ENCODE assay signal across 17 cellular contexts in genomic region chr16:20747030-20747816, GRCh38. TPM values are rescaled to one million over a fixed set of nuclear protein-coding genes. Genes with fewer than 3 reads are reported as not detected.
DNase-seq lines count a peak whose midpoint lies in the region; ATAC-seq and FAIRE-seq lines count a peak whose summit lies in the region.
"Had no signal": no experiment of that assay in that cellular context is flagged by ENCODE, and none has a peak within 500 bp of the region (broad histone marks: within the 10 kb centered on the region; RNA-seq: fewer than 3 reads in every experiment).

No MANE protein-coding gene starts in this region.

- ATAC-seq in HG03108 (IDR thresholded peaks at IDR 0.05; ENCODE audit: unreplicated experiment), result peak; percentile 52
- ATAC-seq in esophagus mucosa, result peak; percentile 47
- ATAC-seq: activated CD8-positive, alpha-beta memory T cell treated with anti-CD3 and anti-CD28 coated beads, Interleukin-2, amount 10 ng/mL, durations not matched to agents 7 days and 5 days; sciatic nerve; SK-N-SH treated with all-trans-retinoic acid at 6 μM for 48 hours had no signal

- peak; percentile 82 for FAIRE-seq in RCC 7860 (lab: Jason Lieb, UNC)

- DNase-seq in CD1c-positive myeloid dendritic cell (ENCODE audit: extremely low spot score) (peak; percentile 58), RCC 7860 (ENCODE audit: low spot score) (peak; percentile 24), NCI-H82 treated with DMSO at 0.1 percent for 48 hours (lab: John Stamatoyannopoulos, UW; ENCODE audit: unreplicated experiment) (no peak), Ammon's horn (ENCODE audit: low spot score) (no peak), DMS79 treated with DMSO at 0.1 percent for 48 hours (lab: John Stamatoyannopoulos, UW) (no peak), NCI-H2171 treated with DMSO at 0.1 percent for 48 hours (lab: John Stamatoyannopoulos, UW) (no peak)
- DNase-seq: activated CD4-positive, CD25-positive, alpha-beta regulatory T cell; activated CD8-positive, alpha-beta memory T cell treated with anti-CD3 and anti-CD28 coated beads, Interleukin-2, amount 10 ng/mL, durations not matched to agents 7 days and 5 days; activated naive CD4-positive, alpha-beta T cell treated with Interleukin-2 at 50 U/mL for 16 hours; Calu3; dorsolateral prefrontal cortex; stimulated activated CD4-positive, alpha-beta T cell treated with anti-CD3 and anti-CD28 coated beads, Interleukin-4, amount 100 ng/mL, for 1 hour had no signal

RNA-seq across cellular contexts. Expression of gene THUMPD1, which starts 5.6 kb away (rescaled TPM):
- total RNA-seq in esophagus mucosa, result 15.1 TPM

RNA-seq across cellular contexts. Expression of gene ACSM3, which starts 16.6 kb away (rescaled TPM):
- total RNA-seq in esophagus mucosa, result 1.5 TPM

RNA-seq across cellular contexts. Expression of gene ACSM1, which starts 49.7 kb away (rescaled TPM):
- total RNA-seq in esophagus mucosa, result 0.64 TPM
- total RNA-seq: activated CD8-positive, alpha-beta memory T cell treated with anti-CD3 and anti-CD28 coated beads, Interleukin-2, amount 10 ng/mL, durations not matched to agents 7 days and 5 days; M059J; sciatic nerve had no signal

RNA-seq across cellular contexts. Expression of gene ERI2, which starts 59.0 kb away (rescaled TPM):
- total RNA-seq in esophagus mucosa, result 15.4 TPM

RNA-seq across cellular contexts. Expression of gene REXO5, which starts 59.1 kb away (rescaled TPM):
- total RNA-seq in esophagus mucosa, result 2.5 TPM

Comparison
In these comparisons a context has a peak if more than half of its experiments do, and no peak if none do; other contexts are left out.
1. DNase-seq: peak in CD1c-positive myeloid dendritic cell (single experiment) and RCC 7860 (single experiment); none in NCI-H82 treated with DMSO at 0.1 percent for 48 hours (single experiment), Ammon's horn (single experiment), DMS79 treated with DMSO at 0.1 percent for 48 hours (single experiment) and NCI-H2171 treated with DMSO at 0.1 percent for 48 hours (single experiment).